Comparison of ENCODE assay signal across 8 cellular contexts in genomic region chr10:87504307-87504666, GRCh38. TPM values are rescaled to one million over a fixed set of nuclear protein-coding genes. Genes with fewer than 3 reads are reported as not detected.
DNase-seq lines count a peak whose midpoint lies in the region; ATAC-seq and TF ChIP-seq lines count a peak whose summit lies in the region.

No MANE protein-coding gene starts in this region.

- no peak for ATAC-seq in PC-3
- ATAC-seq in omental fat pad (ENCODE audit: low FRiP score), result peak; percentile 77
- no peak for ATAC-seq in HG02884 (IDR thresholded peaks at IDR 0.05; ENCODE audit: unreplicated experiment)

- H3K36me3 ChIP-seq in Caco-2 (ENCODE audit: control insufficient read depth, insufficient read depth, low read length) (no peaks in the 10 kb centered on the region), PC-3 (ENCODE audit: low read depth, low read length) (0 out of 2 replicates have a peak, but pooled peaks cover under 1% of the 10 kb centered on the region)

- H3K9me2 ChIP-seq in PC-3 (replicated peaks; ENCODE audit: low read length), result no peaks in the 10 kb centered on the region

- no peaks in the 10 kb centered on the region for H3K27me3 Mint-ChIP-seq in Caco-2 (ENCODE audit: insufficient read depth, unreplicated experiment)

- intact Hi-C loops in Caco-2 (cut with micrococcal nuclease; ENCODE audit: unreplicated experiment) (loop anchor here (5.0 kb wide), 1 partner anchor 162 kb away; no protein-coding TSS in a partner anchor), PC-3 (cut with micrococcal nuclease) (no loop called here)

- H4K20me1 ChIP-seq in PC-3 (ENCODE audit: low read length), result no peaks in the 10 kb centered on the region

- DNase-seq in Caco-2, result no peak
- no peak for DNase-seq in PC-3
- no peak for DNase-seq in epithelial cell of esophagus (ENCODE audit: low read depth)
- no peak for DNase-seq in omental fat pad (ENCODE audit: low spot score)
- DNase-seq in LoVo (ENCODE audit: low spot score), result no peak
- no peak for DNase-seq in HPDE6-E6E7 (ENCODE audit: extremely low spot score)
- DNase-seq in iPS-NIHi11 (ENCODE audit: low spot score), result no peak

- H3K36me3 Mint-ChIP-seq in Caco-2 (ENCODE audit: insufficient read depth, unreplicated experiment), result peaks cover 8% of the 10 kb centered on the region

- BruUV-seq in Caco-2 (replicated peaks; lab: Mats Ljungman, UMichigan) (TSS peak; percentile 74), PC-3 (replicated peaks; lab: Mats Ljungman, UMichigan) (TSS peak; percentile 84)

- H3K9ac ChIP-seq in PC-3 (ENCODE audit: low read length), result peak overlapping the region; percentile 67

- peak overlapping the region; percentile 98 for H3K4me3 ChIP-seq in Caco-2 (ENCODE audit: low read depth, low read length)
- peak overlapping the region; percentile 90 for H3K4me3 ChIP-seq in PC-3 (ENCODE audit: low read length)
- H3K4me3 ChIP-seq in epithelial cell of esophagus (ENCODE audit: low read length), result peak overlapping the region; percentile 86

- H3K27ac Mint-ChIP-seq in Caco-2 (ENCODE audit: unreplicated experiment), result no peak overlapping the region

- POLR2A ChIA-PET in Caco-2 (lab: Charles Lee) (no interaction called here), PC-3 (lab: Charles Lee; ENCODE audit: unreplicated experiment) (no interaction called here)

- CTCF ChIA-PET in Caco-2 (lab: Charles Lee) (interaction anchor here (1.1 kb wide), 1 partner anchor 162 kb away, joined by 4 read pairs; no protein-coding TSS in a partner anchor), PC-3 (lab: Charles Lee) (no interaction called here)

- peaks cover 38% of the 10 kb centered on the region for H3K79me2 ChIP-seq in PC-3 (ENCODE audit: low read length)

- peaks cover 31% of the 10 kb centered on the region for H3K4me1 ChIP-seq in Caco-2
- peaks cover 25% of the 10 kb centered on the region for H3K4me1 ChIP-seq in PC-3 (ENCODE audit: insufficient read depth, low read length)

- peak overlapping the region; percentile 28 for H3K27ac ChIP-seq in PC-3 (ENCODE audit: low read length)

- peak overlapping the region; percentile 89 for H2AFZ ChIP-seq in PC-3 (ENCODE audit: low read length)

- peak overlapping the region; percentile 88 for H3K4me2 ChIP-seq in PC-3 (ENCODE audit: low read length)

- H3K9me3 ChIP-seq in Caco-2 (no peaks in the 10 kb centered on the region), PC-3 (ENCODE audit: low read length) (no peaks in the 10 kb centered on the region)

- no peaks in the 10 kb centered on the region for H3K27me3 ChIP-seq in Caco-2 (replicated peaks; ENCODE audit: control insufficient read depth, insufficient read depth, low read length)
- H3K27me3 ChIP-seq in PC-3 (ENCODE audit: low read length), result no peaks in the 10 kb centered on the region

- H3K4me3 Mint-ChIP-seq in Caco-2 (ENCODE audit: unreplicated experiment), result peak overlapping the region; percentile 93

- H3K4me1 Mint-ChIP-seq in Caco-2 (ENCODE audit: low read depth, unreplicated experiment), result peaks cover 12% of the 10 kb centered on the region

- H3K9me3 Mint-ChIP-seq in Caco-2 (ENCODE audit: unreplicated experiment), result no peaks in the 10 kb centered on the region

- TF ChIP-seq CTCF in Caco-2 (IDR thresholded peaks at IDR 0.05; ENCODE audit: insufficient read depth in 1 of 2, low read depth in 1 of 2, low read length in 1 of 2, severe bottlenecking in 1 of 2, unreplicated experiment in 1 of 2) (no peak), PC-3 (conservative IDR thresholded peaks at IDR 0.05; ENCODE audit: low read depth, low read length) (no peak), epithelial cell of esophagus (IDR thresholded peaks at IDR 0.05; ENCODE audit: insufficient read depth, low read depth, low read length, missing control alignments) (no peak), omental fat pad (IDR thresholded peaks at IDR 0.05) (no peak)

- no peaks in the 10 kb centered on the region for H3F3A ChIP-seq in PC-3 (ENCODE audit: low read length, unreplicated experiment)

RNA-seq across cellular contexts. Expression of gene MINPP1, which starts 0.4 kb away (rescaled TPM):
- total RNA-seq in Caco-2 (2022) (24.8 and 26.6 TPM in 2 replicates), PC-3 (2014; rRNA removed) (13.6 and 14.3 TPM in 2 replicates), omental fat pad (10 to 100 TPM in 3 of 4 donors, 1 to 10 TPM in 1; 9.4 to 20.5 (median 15.7) TPM)
